In genomic region chr1:67685067-67685557, GRCh38 we compare ENCODE assay signal across 1 cellular context.
A peak's percentile ranks its signal among the peaks of the same experiment; 100 is the strongest.
TF ChIP-seq lines count a peak whose summit lies in the region.

TSS of gene GADD45A (plus strand) at chr1:67685201. CDS start at chr1:67685495, 294 bp downstream.

TF ChIP-seq in HepG2, 621 proteins besides CTCF, POLR2A, EP300 and RAD21 (continued from another document and continues in another):
- TF ChIP-seq ZNF281 (CRISPR knock-in tag; IDR thresholded peaks at IDR 0.05; ENCODE audit: borderline replicate concordance): peak; percentile 44; the same call in 1 of the 2 replicates
- 0 out of 2 replicates have a peak, but pooled peaks have one; percentile 68 for TF ChIP-seq ETV6 (CRISPR knock-in tag; conservative IDR thresholded peaks at IDR 0.05)
- no peak for TF ChIP-seq SMAD1 (CRISPR knock-in tag; IDR thresholded peaks at IDR 0.05; ENCODE audit: borderline replicate concordance, low read depth)
- TF ChIP-seq, protein P1, sequence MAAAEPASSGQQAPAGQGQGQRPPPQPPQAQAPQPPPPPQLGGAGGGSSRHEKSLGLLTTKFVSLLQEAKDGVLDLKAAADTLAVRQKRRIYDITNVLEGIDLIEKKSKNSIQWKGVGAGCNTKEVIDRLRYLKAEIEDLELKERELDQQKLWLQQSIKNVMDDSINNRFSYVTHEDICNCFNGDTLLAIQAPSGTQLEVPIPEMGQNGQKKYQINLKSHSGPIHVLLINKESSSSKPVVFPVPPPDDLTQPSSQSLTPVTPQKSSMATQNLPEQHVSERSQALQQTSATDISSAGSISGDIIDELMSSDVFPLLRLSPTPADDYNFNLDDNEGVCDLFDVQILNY (CRISPR knock-in tag; conservative IDR thresholded peaks at IDR 0.05): peak; percentile 70; the same call in 1 of the 2 replicates
- TF ChIP-seq SP5 (CRISPR knock-in tag; IDR thresholded peaks at IDR 0.05; ENCODE audit: borderline replicate concordance, low read depth): peak; percentile 38; the same call in 1 of the 2 replicates
- TF ChIP-seq GFI1 (CRISPR knock-in tag; IDR thresholded peaks at IDR 0.05; ENCODE audit: borderline replicate concordance): peak; percentile 87
- no peak for TF ChIP-seq SRY (CRISPR knock-in tag; IDR thresholded peaks at IDR 0.05)
- peak; percentile 81; the same call in 1 of the 2 replicates for TF ChIP-seq ZNF788 (CRISPR knock-in tag; IDR thresholded peaks at IDR 0.05; ENCODE audit: borderline replicate concordance)
- TF ChIP-seq SP1 (IDR thresholded peaks at IDR 0.05): no peak
- peak; percentile 49; the same call in 1 of the 2 replicates for TF ChIP-seq SP1 (CRISPR knock-in tag; IDR thresholded peaks at IDR 0.05)
- no peak; the same call in none of the 2 replicates for TF ChIP-seq ZNF230 (CRISPR knock-in tag; IDR thresholded peaks at IDR 0.05)
- TF ChIP-seq PHF8 (CRISPR knock-in tag; IDR thresholded peaks at IDR 0.05): peak; percentile 73
- TF ChIP-seq ATF7-NPFF (CRISPR knock-in tag; IDR thresholded peaks at IDR 0.05; ENCODE audit: low read depth): peak; percentile 92
- TF ChIP-seq WIZ (CRISPR knock-in tag; IDR thresholded peaks at IDR 0.05): no peak
- TF ChIP-seq ARID5B (CRISPR knock-in tag; IDR thresholded peaks at IDR 0.05): peak; percentile 76
- TF ChIP-seq SRSF4 (IDR thresholded peaks at IDR 0.05; ENCODE audit: low read depth, low read length, poor library complexity, severe bottlenecking): no peak
- peak; percentile 75 for TF ChIP-seq GABPB1 (CRISPR knock-in tag; IDR thresholded peaks at IDR 0.05)
- TF ChIP-seq BRD4 (CRISPR knock-in tag; IDR thresholded peaks at IDR 0.05): peak; percentile 88
- TF ChIP-seq FOXA1 (IDR thresholded peaks at IDR 0.05): no peak
- 0 out of 2 replicates have a peak, but pooled peaks have one; percentile 13 for TF ChIP-seq FOXA1 (CRISPR knock-in tag; IDR thresholded peaks at IDR 0.05)
- TF ChIP-seq, protein P2, sequence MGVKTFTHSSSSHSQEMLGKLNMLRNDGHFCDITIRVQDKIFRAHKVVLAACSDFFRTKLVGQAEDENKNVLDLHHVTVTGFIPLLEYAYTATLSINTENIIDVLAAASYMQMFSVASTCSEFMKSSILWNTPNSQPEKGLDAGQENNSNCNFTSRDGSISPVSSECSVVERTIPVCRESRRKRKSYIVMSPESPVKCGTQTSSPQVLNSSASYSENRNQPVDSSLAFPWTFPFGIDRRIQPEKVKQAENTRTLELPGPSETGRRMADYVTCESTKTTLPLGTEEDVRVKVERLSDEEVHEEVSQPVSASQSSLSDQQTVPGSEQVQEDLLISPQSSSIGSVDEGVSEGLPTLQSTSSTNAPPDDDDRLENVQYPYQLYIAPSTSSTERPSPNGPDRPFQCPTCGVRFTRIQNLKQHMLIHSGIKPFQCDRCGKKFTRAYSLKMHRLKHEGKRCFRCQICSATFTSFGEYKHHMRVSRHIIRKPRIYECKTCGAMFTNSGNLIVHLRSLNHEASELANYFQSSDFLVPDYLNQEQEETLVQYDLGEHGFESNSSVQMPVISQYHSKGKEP (CRISPR knock-in tag; IDR thresholded peaks at IDR 0.05): peak; percentile 93
- TF ChIP-seq, protein P3, sequence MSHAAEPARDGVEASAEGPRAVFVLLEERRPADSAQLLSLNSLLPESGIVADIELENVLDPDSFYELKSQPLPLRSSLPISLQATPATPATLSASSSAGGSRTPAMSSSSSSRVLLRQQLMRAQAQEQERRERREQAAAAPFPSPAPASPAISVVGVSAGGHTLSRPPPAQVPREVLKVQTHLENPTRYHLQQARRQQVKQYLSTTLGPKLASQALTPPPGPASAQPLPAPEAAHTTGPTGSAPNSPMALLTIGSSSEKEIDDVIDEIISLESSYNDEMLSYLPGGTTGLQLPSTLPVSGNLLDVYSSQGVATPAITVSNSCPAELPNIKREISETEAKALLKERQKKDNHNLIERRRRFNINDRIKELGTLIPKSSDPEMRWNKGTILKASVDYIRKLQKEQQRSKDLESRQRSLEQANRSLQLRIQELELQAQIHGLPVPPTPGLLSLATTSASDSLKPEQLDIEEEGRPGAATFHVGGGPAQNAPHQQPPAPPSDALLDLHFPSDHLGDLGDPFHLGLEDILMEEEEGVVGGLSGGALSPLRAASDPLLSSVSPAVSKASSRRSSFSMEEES (CRISPR knock-in tag; IDR thresholded peaks at IDR 0.05): peak; percentile 52; the same call in 1 of the 2 replicates
- TF ChIP-seq GATAD1 (CRISPR knock-in tag; IDR thresholded peaks at IDR 0.05): peak; percentile 72
- TF ChIP-seq ATF1 (CRISPR knock-in tag; IDR thresholded peaks at IDR 0.05): no peak
- TF ChIP-seq FOXK1 (CRISPR knock-in tag; IDR thresholded peaks at IDR 0.05; ENCODE audit: borderline replicate concordance, low read depth): peak; percentile 47; the same call in 1 of the 2 replicates
- peak; percentile 94 for TF ChIP-seq SNAPC2 (CRISPR knock-in tag; IDR thresholded peaks at IDR 0.05)
- peak; percentile 94; the same call in 1 of the 2 replicates for TF ChIP-seq NFKB2 (CRISPR knock-in tag; IDR thresholded peaks at IDR 0.05; ENCODE audit: borderline replicate concordance)
- TF ChIP-seq ZNF337 (CRISPR knock-in tag; IDR thresholded peaks at IDR 0.05; ENCODE audit: borderline replicate concordance, low read depth): peak; percentile 31; the same call in 1 of the 2 replicates
- TF ChIP-seq ZNF572 (CRISPR knock-in tag; IDR thresholded peaks at IDR 0.05): no peak
- TF ChIP-seq HOXA7 (CRISPR knock-in tag; IDR thresholded peaks at IDR 0.05): 0 out of 2 replicates have a peak, but pooled peaks have one; percentile 64
- TF ChIP-seq, protein P4, sequence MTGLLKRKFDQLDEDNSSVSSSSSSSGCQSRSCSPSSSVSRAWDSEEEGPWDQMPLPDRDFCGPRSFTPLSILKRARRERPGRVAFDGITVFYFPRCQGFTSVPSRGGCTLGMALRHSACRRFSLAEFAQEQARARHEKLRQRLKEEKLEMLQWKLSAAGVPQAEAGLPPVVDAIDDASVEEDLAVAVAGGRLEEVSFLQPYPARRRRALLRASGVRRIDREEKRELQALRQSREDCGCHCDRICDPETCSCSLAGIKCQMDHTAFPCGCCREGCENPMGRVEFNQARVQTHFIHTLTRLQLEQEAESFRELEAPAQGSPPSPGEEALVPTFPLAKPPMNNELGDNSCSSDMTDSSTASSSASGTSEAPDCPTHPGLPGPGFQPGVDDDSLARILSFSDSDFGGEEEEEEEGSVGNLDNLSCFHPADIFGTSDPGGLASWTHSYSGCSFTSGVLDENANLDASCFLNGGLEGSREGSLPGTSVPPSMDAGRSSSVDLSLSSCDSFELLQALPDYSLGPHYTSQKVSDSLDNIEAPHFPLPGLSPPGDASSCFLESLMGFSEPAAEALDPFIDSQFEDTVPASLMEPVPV (CRISPR knock-in tag; IDR thresholded peaks at IDR 0.05): peak; percentile 97
- TF ChIP-seq ZSCAN30 (CRISPR knock-in tag; IDR thresholded peaks at IDR 0.05): peak; percentile 95
- TF ChIP-seq SPEN (CRISPR knock-in tag; IDR thresholded peaks at IDR 0.05; ENCODE audit: low read depth): peak; percentile 73
- TF ChIP-seq MIXL1 (CRISPR knock-in tag; IDR thresholded peaks at IDR 0.05): peak; percentile 91
- peak; percentile 47; the same call in 1 of the 2 replicates for TF ChIP-seq ZBTB38 (CRISPR knock-in tag; IDR thresholded peaks at IDR 0.05)
- TF ChIP-seq ZNF7 (CRISPR knock-in tag; IDR thresholded peaks at IDR 0.05): no peak
- peak; percentile 65; the same call in 1 of the 3 replicates for TF ChIP-seq MXI1 (IDR thresholded peaks at IDR 0.05; ENCODE audit: borderline replicate concordance, low read depth, low read length)
- peak; percentile 60; the same call in 1 of the 2 replicates for TF ChIP-seq MXD3 (CRISPR knock-in tag; IDR thresholded peaks at IDR 0.05)
- TF ChIP-seq HIC2 (CRISPR knock-in tag; IDR thresholded peaks at IDR 0.05; ENCODE audit: low read depth): peak; percentile 58
- peak; percentile 95 for TF ChIP-seq KLF12 (CRISPR knock-in tag; IDR thresholded peaks at IDR 0.05; ENCODE audit: borderline replicate concordance)
- peak; percentile 30; the same call in 1 of the 2 replicates for TF ChIP-seq ZNF790 (CRISPR knock-in tag; IDR thresholded peaks at IDR 0.05; ENCODE audit: borderline replicate concordance)
- TF ChIP-seq ZNF510 (CRISPR knock-in tag; IDR thresholded peaks at IDR 0.05; ENCODE audit: low read depth): no peak
- TF ChIP-seq ZNF724P (CRISPR knock-in tag; IDR thresholded peaks at IDR 0.05; ENCODE audit: borderline replicate concordance): peak; percentile 38; the same call in 1 of the 2 replicates
- TF ChIP-seq ZNF720 (CRISPR knock-in tag; IDR thresholded peaks at IDR 0.05): no peak
- TF ChIP-seq NR2F1 (CRISPR knock-in tag; IDR thresholded peaks at IDR 0.05): peak in 1 of 2 experiments; percentile 51; a peak in 2 of 4 replicates
- TF ChIP-seq BCL3 (CRISPR knock-in tag; IDR thresholded peaks at IDR 0.05): peak; percentile 86; the same call in 1 of the 2 replicates
